ENCODE assay signal across 11 cellular contexts in genomic region chr10:114683162-114683561, GRCh38. TPM values are rescaled to one million over a fixed set of nuclear protein-coding genes. Genes with fewer than 3 reads are reported as not detected.
DNase-seq lines count a peak whose midpoint lies in the region; ATAC-seq and TF ChIP-seq lines count a peak whose summit lies in the region.
"Had no signal": no experiment of that assay in that cellular context is flagged by ENCODE, and none has a peak within 500 bp of the region (broad histone marks: within the 10 kb centered on the region; RNA-seq: fewer than 3 reads in every experiment).

No MANE protein-coding gene starts in this region.

- peak in 1 of 2 donors; percentile 66 for DNase-seq in ascending aorta (ENCODE audit: low spot score in 2 of 2)
- no peak for DNase-seq in upper lobe of right lung
- no peak for DNase-seq in activated CD4-positive, CD25-positive, alpha-beta regulatory T cell treated with anti-CD3 and anti-CD28 coated beads, Interleukin-2, amount 50 U/mL, for 72 hours
- no peak for DNase-seq in GM10248 (ENCODE audit: extremely low spot score)
- no peak for DNase-seq in T-cell
- DNase-seq: activated CD8-positive, alpha-beta memory T cell treated with anti-CD3 and anti-CD28 coated beads for 24 hours; activated naive CD4-positive, alpha-beta T cell treated with anti-CD3 and anti-CD28 coated beads for 36 hours; cortex of kidney had no signal

- no peak overlapping the region for H3K4me3 Mint-ChIP-seq in T-cell
- H3K4me3 Mint-ChIP-seq: activated naive CD4-positive, alpha-beta T cell treated with anti-CD3 and anti-CD28 coated beads for 36 hours had no signal

- no peaks in the 10 kb centered on the region for H3K36me3 ChIP-seq in ascending aorta
- H3K36me3 ChIP-seq in mucosa of rectum (ENCODE audit: control insufficient read depth in 2 of 2, insufficient read depth in 2 of 2, low read length in 2 of 2) = no peaks in the 10 kb centered on the region
- H3K36me3 ChIP-seq in upper lobe of right lung = no peaks in the 10 kb centered on the region

- CTCF ChIA-PET in GM10248 (lab: Yijun Ruan, JAX) = no interaction called here
- CTCF ChIA-PET in T-cell (lab: Charles Lee) = no interaction called here

- intact Hi-C loops in ascending aorta (cut with DNase I) (loop anchor here (2.0 kb wide), 2 partner anchors 50 to 106 kb away; no protein-coding TSS in a partner anchor), upper lobe of right lung (cut with DNase I) (no loop called here)

- peaks cover 0 to 2% of the 10 kb centered on the region in 2 donors for H3K27me3 Mint-ChIP-seq in T-cell

- no peaks in the 10 kb centered on the region for H3K36me3 Mint-ChIP-seq in T-cell

- H3K4me3 ChIP-seq in ascending aorta = peak overlapping the region; percentile 27 to 44
- peak overlapping the region; percentile 64 to 66 for H3K4me3 ChIP-seq in mucosa of rectum (ENCODE audit: low read length in 2 of 2)
- peak overlapping the region; percentile 24 for H3K4me3 ChIP-seq in upper lobe of right lung

- H3K4me1 Mint-ChIP-seq in T-cell = no peaks in the 10 kb centered on the region

- H3K27me3 ChIP-seq in ascending aorta (no peaks in the 10 kb centered on the region), mucosa of rectum (ENCODE audit: control insufficient read depth in 2 of 2, insufficient read depth in 2 of 2, low read length in 2 of 2) (no peaks in the 10 kb centered on the region), upper lobe of right lung (no peaks in the 10 kb centered on the region)

- H3K4me1 ChIP-seq in ascending aorta = peaks cover 0 to 19% of the 10 kb centered on the region in 2 donors
- H3K4me1 ChIP-seq in mucosa of rectum (ENCODE audit: control insufficient read depth in 2 of 2, insufficient read depth in 2 of 2, low read length in 2 of 2) = peaks cover 24 to 34% of the 10 kb centered on the region in 2 donors
- H3K4me1 ChIP-seq in upper lobe of right lung = peaks cover 30% of the 10 kb centered on the region

- H3K27ac ChIP-seq in ascending aorta = peak overlapping the region; percentile 38 to 76
- H3K27ac ChIP-seq in mucosa of rectum (ENCODE audit: low read depth in 2 of 2, low read length in 2 of 2) = peak overlapping the region; percentile 69 to 91
- peak overlapping the region; percentile 72 for H3K27ac ChIP-seq in upper lobe of right lung
- H3K27ac ChIP-seq: parathyroid adenoma had no signal

- no peak overlapping the region for H3K27ac Mint-ChIP-seq in T-cell
- H3K27ac Mint-ChIP-seq: activated naive CD4-positive, alpha-beta T cell treated with anti-CD3 and anti-CD28 coated beads for 36 hours had no signal

- no peaks in the 10 kb centered on the region for H3K9me3 Mint-ChIP-seq in T-cell
- H3K9me3 Mint-ChIP-seq: activated naive CD4-positive, alpha-beta T cell treated with anti-CD3 and anti-CD28 coated beads for 36 hours had no signal

- TF ChIP-seq CTCF in ascending aorta (IDR thresholded peaks at IDR 0.05) = no peak
- TF ChIP-seq CTCF in upper lobe of right lung (IDR thresholded peaks at IDR 0.05) = no peak
- TF ChIP-seq CTCF in GM10248 (IDR thresholded peaks at IDR 0.05; ENCODE audit: control extremely low read depth, extremely low read depth, low read depth, missing control alignments) = no peak

- peak; percentile 82 for ATAC-seq in esophagus mucosa
- ATAC-seq in upper lobe of right lung = peak; percentile 61
- no peak for ATAC-seq in T-cell (replicated peaks in 1 of 4)

- H3K9me3 ChIP-seq in ascending aorta (no peaks in the 10 kb centered on the region), mucosa of rectum (ENCODE audit: control insufficient read depth in 2 of 2, low read length in 2 of 2) (no peaks in the 10 kb centered on the region), upper lobe of right lung (no peaks in the 10 kb centered on the region)

- peak overlapping the region in 1 of 2 donors; percentile 18 for H3K9ac ChIP-seq in mucosa of rectum (ENCODE audit: low read depth in 1 of 2, low read length in 2 of 2)
- H3K9ac ChIP-seq: parathyroid adenoma had no signal

- POLR2A ChIA-PET in GM10248 (lab: Yijun Ruan, JAX) (no interaction called here), T-cell (lab: Charles Lee) (no interaction called here)

RNA-seq across cellular contexts. Expression of gene ABLIM1, which starts 25.1 kb away (rescaled TPM):
- total RNA-seq in ascending aorta (87.7 TPM), esophagus mucosa (304 TPM), upper lobe of right lung (144 TPM), T-cell (100 to 1,000 TPM; 212 to 311 (median 266) TPM)

Comparison
In these comparisons a context has a peak if more than half of its experiments do, and no peak if none do; other contexts are left out.
1. ATAC-seq: peak in esophagus mucosa (single experiment) and upper lobe of right lung (single experiment); none in T-cell (0 of 4).
2. Peak in every context shown above with its lines, with median percentiles within 50 percentile points of each other: H3K27ac ChIP-seq and H3K4me3 ChIP-seq.